25 cellular contexts compared by ENCODE assay signal in the genomic region with DNA sequence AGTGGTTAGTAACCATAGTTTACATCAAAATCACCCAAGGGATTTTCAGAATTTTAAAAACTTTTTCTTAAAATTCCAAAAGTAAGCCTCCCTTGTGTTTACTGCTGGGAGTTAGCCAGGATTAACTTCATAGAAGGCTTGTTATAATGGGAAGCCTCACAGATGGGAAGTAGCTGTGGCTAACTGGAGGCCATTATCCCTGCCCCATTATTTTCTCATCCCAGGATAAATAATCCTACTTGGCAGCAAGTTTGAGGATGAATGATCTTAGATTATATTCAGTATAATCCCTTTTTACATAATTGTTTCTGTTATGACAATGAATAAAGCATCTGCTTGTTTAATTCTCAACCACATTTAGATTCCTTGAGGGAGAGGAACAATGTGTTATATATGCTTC. TPM values are rescaled to one million over a fixed set of nuclear protein-coding genes. Genes with fewer than 3 reads are reported as not detected.
DNase-seq lines count a peak whose midpoint lies in the region; FAIRE-seq and TF ChIP-seq lines count a peak whose summit lies in the region.
"Had no signal": no experiment of that assay in that cellular context is flagged by ENCODE, and none has a peak within 500 bp of the region (broad histone marks: within the 10 kb centered on the region; RNA-seq: fewer than 3 reads in every experiment).

No MANE protein-coding gene starts in this region.

- no peaks in the 10 kb centered on the region for H3K9me3 ChIP-seq in A673 (ENCODE audit: low read depth, low read length, poor library complexity, severe bottlenecking)
- H3K9me3 ChIP-seq in SK-N-MC (ENCODE audit: low read depth, low read length) = no peaks in the 10 kb centered on the region
- H3K9me3 ChIP-seq: body of pancreas, Peyer's patch, prostate gland, SJCRH30, transverse colon had no signal

- H3K9ac ChIP-seq in SK-N-MC (ENCODE audit: insufficient read length) = no peak overlapping the region

- DNase-seq in A673 (ENCODE audit: low spot score) = peak; percentile 32
- DNase-seq in GM12864 (ENCODE audit: low read depth) = no peak
- no peak for DNase-seq in SK-N-MC (ENCODE audit: low read depth, low spot score)
- DNase-seq in midbrain (lab: John Stamatoyannopoulos, UW) = no peak
- no peak for DNase-seq in SK-N-DZ (ENCODE audit: low spot score)
- DNase-seq in NCI-H510A treated with DMSO at 0.1 percent for 48 hours (lab: John Stamatoyannopoulos, UW) = no peak
- no peak for DNase-seq in HTR-8/SVneo (ENCODE audit: insufficient read length, low spot score)
- DNase-seq: activated CD8-positive, alpha-beta T cell treated with anti-CD3 and anti-CD28 coated beads, Interleukin-2, amount 10 ng/mL, durations not matched to agents 7 days and 5 days; activated effector memory CD4-positive, alpha-beta T cell treated with Interleukin-2 at 50 U/mL for 16 hours; activated T-cell treated with anti-CD3 and anti-CD28 coated beads for 4 hours; body of pancreas; NCI-H2107; NCI-H446; NK-92 treated with Interleukin-12 subunit alpha and Interleukin-12 subunit beta, amount 100 ng/mL, for 24 hours; Peyer's patch; SJCRH30; T-helper 1 cell; transverse colon had no signal

- POLR2A ChIA-PET in A673 (lab: Charles Lee; ENCODE audit: low non-redundant PET) = no interaction called here

- H3K27me3 ChIP-seq in A673 (replicated peaks; ENCODE audit: insufficient read depth, low read depth, low read length, poor library complexity) (no peaks in the 10 kb centered on the region), layer of hippocampus (ENCODE audit: control insufficient read depth, insufficient read depth, low read length) (no peaks in the 10 kb centered on the region)
- H3K27me3 ChIP-seq: body of pancreas, Peyer's patch, transverse colon had no signal

- H3K27ac ChIP-seq in A673 (ENCODE audit: low read depth, low read length, poor library complexity, severe bottlenecking) (no peak overlapping the region), SK-N-MC (peak overlapping the region; percentile 71), layer of hippocampus (ENCODE audit: low read depth, low read length) (peak overlapping the region; percentile 32)
- H3K27ac ChIP-seq: body of pancreas, Peyer's patch, prostate gland, SJCRH30, transverse colon had no signal

- peaks cover 9% of the 10 kb centered on the region for H3K4me1 ChIP-seq in A673 (ENCODE audit: insufficient read depth, low read length, poor library complexity, severe bottlenecking)
- H3K4me1 ChIP-seq: body of pancreas, prostate gland, SJCRH30 had no signal

- no TSS peak for BruUV-seq in A673 (replicated peaks; lab: Mats Ljungman, UMichigan)

- FAIRE-seq in HTR-8/SVneo (lab: Jason Lieb, UNC) = no peak
- FAIRE-seq: A204.1, colon, endometrium, TTC549 had no signal

- TF ChIP-seq CTCF in A673 (conservative IDR thresholded peaks at IDR 0.05; ENCODE audit: low read depth, low read length) = no peak
- TF ChIP-seq CTCF in GM12864 (IDR thresholded peaks at IDR 0.05; ENCODE audit: low read depth, low read length, missing control alignments) = no peak

- CTCF ChIA-PET in A673 (lab: Charles Lee) = no interaction called here

- H3K36me3 ChIP-seq in A673 (ENCODE audit: insufficient read depth, low read length, poor library complexity, severe bottlenecking) = no peaks in the 10 kb centered on the region
- no peaks in the 10 kb centered on the region for H3K36me3 ChIP-seq in SK-N-MC (ENCODE audit: insufficient read depth, low read length)
- H3K36me3 ChIP-seq: Peyer's patch, prostate gland, SJCRH30, transverse colon had no signal

- H3K4me3 ChIP-seq in A673 (ENCODE audit: low read depth, low read length, poor library complexity, severe bottlenecking) = no peak overlapping the region
- H3K4me3 ChIP-seq in GM12864 (ENCODE audit: low read depth, low read length) = peak overlapping the region; percentile 23; the same call in 1 of the 2 replicates
- peak overlapping the region; percentile 59 for H3K4me3 ChIP-seq in SK-N-MC
- H3K4me3 ChIP-seq: body of pancreas, Peyer's patch, prostate gland, SJCRH30, transverse colon had no signal

- intact Hi-C loops in A673 (cut with micrococcal nuclease; ENCODE audit: unreplicated experiment) = no loop called here

RNA-seq across cellular contexts. Expression of gene PLEK, which starts 25.5 kb away (rescaled TPM):
- not detected in 2 replicates for total RNA-seq in A673 (2021)
- polyA plus RNA-seq in SK-N-DZ (2014; cell fraction: cytosol; rRNA removed) = 0.09 TPM in 1 of 2 replicates, not detected in the other
- polyA plus RNA-seq in SK-N-DZ (2014; cell fraction: nucleus; rRNA removed) = 0.13 TPM in 1 of 2 replicates, not detected in the other
- total RNA-seq: kidney epithelial cell, SJCRH30 had no signal
